26 cellular contexts compared by ENCODE assay signal in genomic region chr10:77687018-77687417, GRCh38. TPM values are rescaled to one million over a fixed set of nuclear protein-coding genes. Genes with fewer than 3 reads are reported as not detected.
DNase-seq lines count a peak whose midpoint lies in the region; FAIRE-seq and TF ChIP-seq lines count a peak whose summit lies in the region.
"Had no signal": no experiment of that assay in that cellular context is flagged by ENCODE, and none has a peak within 500 bp of the region (broad histone marks: within the 10 kb centered on the region; RNA-seq: fewer than 3 reads in every experiment).

No MANE protein-coding gene starts in this region.

- H3K27me3 ChIP-seq in OCI-LY3 (ENCODE audit: low read depth, low read length) = no peaks in the 10 kb centered on the region
- peaks cover 0 to 11% (median 0%) of the 10 kb centered on the region in 4 donors for H3K27me3 ChIP-seq in esophagus muscularis mucosa
- no peaks in the 10 kb centered on the region for H3K27me3 ChIP-seq in hepatocyte
- H3K27me3 ChIP-seq: BLaER1 had no signal

- H3K27ac ChIP-seq in OCI-LY3 (ENCODE audit: low read length) = peak overlapping the region; percentile 100
- no peak overlapping the region for H3K27ac ChIP-seq in esophagus muscularis mucosa (replicated peaks in 1 of 4)
- H3K27ac ChIP-seq in hepatocyte = no peak overlapping the region
- H3K27ac ChIP-seq: BLaER1, RWPE1 had no signal

- H3K79me2 ChIP-seq in OCI-LY3 (ENCODE audit: low read length) = peaks cover 72% of the 10 kb centered on the region
- no peaks in the 10 kb centered on the region for H3K79me2 ChIP-seq in hepatocyte

- DNase-seq in NCI-H82 (lab: John Stamatoyannopoulos, UW) = peak; percentile 24
- DNase-seq in NCI-H82 treated with DMSO at 0.1 percent for 48 hours (lab: John Stamatoyannopoulos, UW; ENCODE audit: unreplicated experiment) = no peak
- peak; percentile 39 for DNase-seq in esophagus muscularis mucosa (ENCODE audit: extremely low spot score)
- no peak for DNase-seq in urothelium cell line (ENCODE audit: low spot score)
- DNase-seq in SIG-M5 treated with dmso at 0.1 percent for 504 hours (lab: John Stamatoyannopoulos, UW; ENCODE audit: unreplicated experiment) = no peak
- DNase-seq in hepatocyte (ENCODE audit: low spot score) = no peak
- DNase-seq in SW480 (ENCODE audit: low spot score) = no peak
- DNase-seq: CD4-positive, CD25-positive, alpha-beta regulatory T cell; H7; HFFc6; Kasumi-1; NCI-H1092 treated with DMSO at 0.1 percent for 48 hours; NCI-H1694; NCI-H2029 treated with DMSO at 0.1 percent for 48 hours; NCI-H2171 treated with DMSO at 0.1 percent for 48 hours; NCI-H446 treated with DMSO at 0.1 percent for 48 hours; NCI-H526 treated with DMSO at 0.1 percent for 48 hours; SHP77; T-helper 17 cell had no signal

- intact Hi-C loops in esophagus muscularis mucosa (cut with DNase I) = no loop called here

- peak; percentile 71 for FAIRE-seq in urothelium cell line (lab: Jason Lieb, UNC)
- FAIRE-seq: D721Med, GM19239, HTR-8/SVneo, K562 had no signal

- H2AFZ ChIP-seq in OCI-LY3 (ENCODE audit: low read depth, low read length) (no peak overlapping the region), hepatocyte (no peak overlapping the region)

- peak overlapping the region; percentile 66 for H3K9ac ChIP-seq in OCI-LY3 (ENCODE audit: low read length)
- H3K9ac ChIP-seq: BLaER1 had no signal

- H3K9me2 ChIP-seq in hepatocyte (replicated peaks; ENCODE audit: insufficient read depth) = no peaks in the 10 kb centered on the region

- 0 out of 2 replicates have a peak overlapping the region, but pooled peaks have one; percentile 0 for H3K4me2 ChIP-seq in OCI-LY3 (ENCODE audit: low read length)
- H3K4me2 ChIP-seq in hepatocyte = no peak overlapping the region
- H3K4me2 ChIP-seq: BLaER1 had no signal

- H3K4me3 ChIP-seq in OCI-LY3 (ENCODE audit: low read length) (no peak overlapping the region), esophagus muscularis mucosa (no peak overlapping the region), hepatocyte (no peak overlapping the region)
- H3K4me3 ChIP-seq: BLaER1, K562 had no signal

- no peak for TF ChIP-seq POLR2A in esophagus muscularis mucosa (IDR thresholded peaks at IDR 0.05; ENCODE audit: low read depth)

- H3K9me3 ChIP-seq in OCI-LY3 (ENCODE audit: insufficient read depth, low read length) (no peaks in the 10 kb centered on the region), esophagus muscularis mucosa (no peaks in the 10 kb centered on the region), hepatocyte (ENCODE audit: low read depth) (no peaks in the 10 kb centered on the region)
- H3K9me3 ChIP-seq: BLaER1 had no signal

- no peak for TF ChIP-seq CTCF in OCI-LY3 (IDR thresholded peaks at IDR 0.05; ENCODE audit: low read depth, low read length)
- no peak for TF ChIP-seq CTCF in esophagus muscularis mucosa (IDR thresholded peaks at IDR 0.05)
- TF ChIP-seq CTCF in hepatocyte (IDR thresholded peaks at IDR 0.05; ENCODE audit: poor library complexity) = no peak

- TF ChIP-seq EP300 in esophagus muscularis mucosa (IDR thresholded peaks at IDR 0.05) = no peak

- H4K20me1 ChIP-seq in OCI-LY3 (ENCODE audit: insufficient read depth, low read length) (no peaks in the 10 kb centered on the region), hepatocyte (ENCODE audit: insufficient read depth, poor library complexity, severe bottlenecking) (no peaks in the 10 kb centered on the region)
- H4K20me1 ChIP-seq: BLaER1 had no signal

- H3K36me3 ChIP-seq in OCI-LY3 (replicated peaks; ENCODE audit: low read depth, low read length) (peaks cover 44% of the 10 kb centered on the region), esophagus muscularis mucosa (no peaks in the 10 kb centered on the region), hepatocyte (replicated peaks; ENCODE audit: insufficient read depth, low read depth) (no peaks in the 10 kb centered on the region)
- H3K36me3 ChIP-seq: BLaER1 had no signal

- 91% methylated on average over 4 of the region's 4 CpGs for WGBS in esophagus muscularis mucosa
- WGBS in hepatocyte (ENCODE audit: low lambda C conversion rate, missing lambda C conversion rate) = 85% methylated on average over 4 of the region's 4 CpGs

- H3K4me1 ChIP-seq in OCI-LY3 (ENCODE audit: low read length) (peaks cover 98% of the 10 kb centered on the region), esophagus muscularis mucosa (no peaks in the 10 kb centered on the region), hepatocyte (ENCODE audit: insufficient read depth) (no peaks in the 10 kb centered on the region)
- H3K4me1 ChIP-seq: BLaER1 had no signal

RNA-seq across cellular contexts. Expression of gene KCNMA1, which starts 49.4 kb away (rescaled TPM):
- total RNA-seq in esophagus muscularis mucosa = 100 to 1,000 TPM; 146 to 300 (median 265) TPM
- total RNA-seq in hepatocyte = 26.0 and 42.6 TPM in 2 replicates
- polyA plus RNA-seq in hepatocyte = 69.1 and 73.3 TPM in 2 replicates
- total RNA-seq: CD4-positive, CD25-positive, alpha-beta regulatory T cell had no signal
- polyA plus RNA-seq: CD4-positive, CD25-positive, alpha-beta regulatory T cell had no signal

Comparison
In these comparisons a context has a peak if more than half of its experiments do, and no peak if none do; other contexts are left out.
1. DNase-seq: peak in NCI-H82 (single experiment) and esophagus muscularis mucosa (single experiment); none in NCI-H82 treated with DMSO at 0.1 percent for 48 hours (single experiment), urothelium cell line (single experiment), SIG-M5 treated with dmso at 0.1 percent for 504 hours (single experiment), hepatocyte (single experiment) and SW480 (single experiment).